ENCODE assay signal across 16 cellular contexts in genomic region chr11:9455722-9456121, GRCh38. TPM values are rescaled to one million over a fixed set of nuclear protein-coding genes. Genes with fewer than 3 reads are reported as not detected.
DNase-seq lines count a peak whose midpoint lies in the region; ATAC-seq and TF ChIP-seq lines count a peak whose summit lies in the region.
"Had no signal": no experiment of that assay in that cellular context is flagged by ENCODE, and none has a peak within 500 bp of the region (broad histone marks: within the 10 kb centered on the region; RNA-seq: fewer than 3 reads in every experiment).

No MANE protein-coding gene starts in this region.

- no peaks in the 10 kb centered on the region for H3K36me3 ChIP-seq in breast epithelium
- no peaks in the 10 kb centered on the region for H3K36me3 ChIP-seq in IMR-90 (ENCODE audit: control insufficient read depth, insufficient read depth, low read length)
- no peaks in the 10 kb centered on the region for H3K36me3 ChIP-seq in WERI-Rb-1
- no peaks in the 10 kb centered on the region for H3K36me3 ChIP-seq in aorta (ENCODE audit: control insufficient read depth in 1 of 2, insufficient read depth in 2 of 2, low read length in 1 of 2)

- no peak overlapping the region for H4K5ac ChIP-seq in IMR-90 (ENCODE audit: low read depth, low read length)

- H3K27ac Mint-ChIP-seq in MCF 10A (ENCODE audit: low read depth, unreplicated experiment), result peak overlapping the region; percentile 8
- H3K27ac Mint-ChIP-seq in nephron, result peak overlapping the region in 1 of 3 experiments; percentile 25
- H3K27ac Mint-ChIP-seq: B cell; CD8-positive, alpha-beta memory T cell had no signal

- no peak overlapping the region for H2AFZ ChIP-seq in IMR-90 (replicated peaks; ENCODE audit: low read length, poor library complexity)
- H2AFZ ChIP-seq: GM23248 had no signal

- CTCF ChIA-PET in MCF 10A (lab: Yijun Ruan, JAX) (no interaction called here), IMR-90 (lab: Yijun Ruan, JAX) (interaction anchor here (0.6 kb wide), 1 partner anchor 282 kb away, joined by 3 read pairs; no protein-coding TSS in a partner anchor)

- H2AK5ac ChIP-seq in IMR-90 (ENCODE audit: low read depth, low read length), result no peak overlapping the region

- H3K27me3 ChIP-seq in breast epithelium (no peaks in the 10 kb centered on the region), IMR-90 (ENCODE audit: control insufficient read depth, insufficient read depth, low read length) (no peaks in the 10 kb centered on the region), WERI-Rb-1 (ENCODE audit: insufficient read depth, low read depth, severe bottlenecking) (no peaks in the 10 kb centered on the region), aorta (ENCODE audit: control insufficient read depth in 1 of 2, insufficient read depth in 2 of 2, low read length in 1 of 2) (no peaks in the 10 kb centered on the region)
- H3K27me3 ChIP-seq: BLaER1 treated with 17β-estradiol and CSF1 and Interleukin-3, amounts not matched to agents 10 nM and 100 nM had no signal

- no peak overlapping the region for H3K4me2 ChIP-seq in IMR-90 (ENCODE audit: low read depth, low read length)
- H3K4me2 ChIP-seq: BLaER1 treated with 17β-estradiol and CSF1 and Interleukin-3, amounts not matched to agents 10 nM and 100 nM had no signal

- peaks cover 9 to 14% of the 10 kb centered on the region in 2 experiments; a peak in 3 of 4 replicates for H3K79me1 ChIP-seq in IMR-90 (ENCODE audit: low read depth in 1 of 2, low read length in 2 of 2)

- H3K9me1 ChIP-seq in IMR-90 (ENCODE audit: insufficient read depth, low read length), result no peaks in the 10 kb centered on the region

- in situ Hi-C loops in IMR-90 (cut with MboI; ENCODE audit: low sequenced_read_pairs), result no loop called here

- no peak for TF ChIP-seq POLR2A in breast epithelium (IDR thresholded peaks at IDR 0.05)
- TF ChIP-seq POLR2A in IMR-90 (IDR thresholded peaks at IDR 0.05; ENCODE audit: low read depth, low read length), result no peak

- POLR2A ChIA-PET in MCF 10A (lab: Yijun Ruan, JAX) (no interaction called here), IMR-90 (lab: Charles Lee; ENCODE audit: unreplicated experiment) (no interaction called here)

- no peak overlapping the region for H3K27ac ChIP-seq in breast epithelium
- no peak overlapping the region for H3K27ac ChIP-seq in IMR-90 (ENCODE audit: insufficient read depth, low read length)
- H3K27ac ChIP-seq in WERI-Rb-1, result no peak overlapping the region
- no peak overlapping the region for H3K27ac ChIP-seq in aorta (ENCODE audit: low read depth in 1 of 2, low read length in 2 of 2)
- H3K27ac ChIP-seq: BLaER1 treated with 17β-estradiol and CSF1 and Interleukin-3, amounts not matched to agents 10 nM and 100 nM; GM23248 had no signal

- H3K9me3 Mint-ChIP-seq in MCF 10A (ENCODE audit: unreplicated experiment) (peaks cover 9% of the 10 kb centered on the region), nephron (peaks cover 10% of the 10 kb centered on the region)

- no peak overlapping the region for H3K4ac ChIP-seq in IMR-90 (ENCODE audit: low read depth, low read length)

- no peak overlapping the region for H2BK120ac ChIP-seq in IMR-90 (ENCODE audit: low read depth, low read length)

- no peak for TF ChIP-seq CTCF in MCF 10A (IDR thresholded peaks at IDR 0.05; ENCODE audit: unreplicated experiment)
- no peak for TF ChIP-seq CTCF in breast epithelium (IDR thresholded peaks at IDR 0.05)
- TF ChIP-seq CTCF in IMR-90 (conservative IDR thresholded peaks at IDR 0.05; ENCODE audit: low read depth, low read length), result no peak
- TF ChIP-seq CTCF in nephron (IDR thresholded peaks at IDR 0.05; ENCODE audit: unreplicated experiment in 3 of 3), result no peak
- TF ChIP-seq CTCF in WERI-Rb-1 (IDR thresholded peaks at IDR 0.05; ENCODE audit: low read depth, low read length), result no peak

- no peak overlapping the region for H3K23ac ChIP-seq in IMR-90 (ENCODE audit: low read depth, low read length)

- no peak overlapping the region for H4K8ac ChIP-seq in IMR-90 (ENCODE audit: low read depth in 2 of 2, low read length in 2 of 2)

- H3K36me3 Mint-ChIP-seq in MCF 10A (ENCODE audit: insufficient read depth, unreplicated experiment) (peaks cover 9% of the 10 kb centered on the region), nephron (ENCODE audit: low read depth) (peaks cover 23% of the 10 kb centered on the region)

- no TSS peak for BruUV-seq in MCF 10A (replicated peaks; lab: Mats Ljungman, UMichigan)
- BruUV-seq in IMR-90 (replicated peaks; lab: Mats Ljungman, UMichigan), result no TSS peak

- no peak for ATAC-seq in IMR-90 (ENCODE audit: low read depth)
- no peak for ATAC-seq in aorta (ENCODE audit: low FRiP score)

- no peak for TF ChIP-seq RAD21 in IMR-90 (IDR thresholded peaks at IDR 0.05; ENCODE audit: low read length)

- H2BK20ac ChIP-seq in IMR-90 (ENCODE audit: low read depth, low read length), result no peak overlapping the region

- H3K4me1 Mint-ChIP-seq in MCF 10A (ENCODE audit: insufficient read depth, unreplicated experiment), result no peaks in the 10 kb centered on the region
- peaks cover 11% of the 10 kb centered on the region for H3K4me1 Mint-ChIP-seq in nephron

- dilution Hi-C loops in IMR-90 (cut with HindIII; ENCODE audit: low sequenced_read_pairs, unreplicated experiment), result no loop called here

- H2BK15ac ChIP-seq in IMR-90 (ENCODE audit: low read depth, low read length), result no peak overlapping the region

- H3K27me3 Mint-ChIP-seq in MCF 10A (ENCODE audit: insufficient read depth, unreplicated experiment), result no peaks in the 10 kb centered on the region
- H3K27me3 Mint-ChIP-seq in nephron (ENCODE audit: low read depth), result no peaks in the 10 kb centered on the region
- H3K27me3 Mint-ChIP-seq: B cell; CD8-positive, alpha-beta memory T cell had no signal

- H3K9me3 ChIP-seq in breast epithelium (peaks cover 8% of the 10 kb centered on the region in 2 donors), IMR-90 (ENCODE audit: control insufficient read depth, insufficient read depth, low read length) (0 out of 2 replicates have a peak, but pooled peaks cover 5% of the 10 kb centered on the region), WERI-Rb-1 (ENCODE audit: severe bottlenecking) (peaks cover 11% of the 10 kb centered on the region), aorta (ENCODE audit: control insufficient read depth, low read length) (no peaks in the 10 kb centered on the region)

- DNase-seq in MCF 10A (ENCODE audit: unreplicated experiment), result no peak
- no peak for DNase-seq in breast epithelium (ENCODE audit: low spot score in 2 of 2)
- DNase-seq in IMR-90, result no peak
- no peak for DNase-seq in WERI-Rb-1
- no peak for DNase-seq in NCI-H345 (lab: John Stamatoyannopoulos, UW)
- no peak for DNase-seq in aorta
- DNase-seq: 8988T; CD8-positive, alpha-beta memory T cell; COR-L47; DMS79; GDM1; GM23248 had no signal

- H3K14ac ChIP-seq in IMR-90 (replicated peaks; ENCODE audit: low read depth, low read length), result no peak overlapping the region

- H3K56ac ChIP-seq in IMR-90 (ENCODE audit: extremely low read depth, insufficient read depth, low read length), result no peak overlapping the region

- H3K4me1 ChIP-seq in breast epithelium (no peaks in the 10 kb centered on the region), IMR-90 (ENCODE audit: control insufficient read depth, insufficient read depth, low read length) (no peaks in the 10 kb centered on the region), aorta (ENCODE audit: control insufficient read depth in 1 of 2, insufficient read depth in 2 of 2, low read length in 2 of 2) (no peaks in the 10 kb centered on the region)

- H4K20me1 ChIP-seq in IMR-90 (ENCODE audit: insufficient read depth, low read length), result no peaks in the 10 kb centered on the region
- H4K20me1 ChIP-seq: BLaER1 treated with 17β-estradiol and CSF1 and Interleukin-3, amounts not matched to agents 10 nM and 100 nM had no signal

- no peak overlapping the region for H4K91ac ChIP-seq in IMR-90 (ENCODE audit: insufficient read depth, low read depth, low read length)

- intact Hi-C loops in MCF 10A (cut with micrococcal nuclease) (no loop called here), breast epithelium (cut with DNase I; ENCODE audit: low total_unique reads) (no loop called here), IMR-90 (cut with micrococcal nuclease) (no loop called here), aorta (cut with DNase I) (no loop called here)

- H3K4me3 Mint-ChIP-seq in MCF 10A (ENCODE audit: unreplicated experiment) (no peak overlapping the region), nephron (peak overlapping the region; percentile 8 to 54 (median 31))
- H3K4me3 Mint-ChIP-seq: B cell had no signal

- H3K18ac ChIP-seq in IMR-90 (ENCODE audit: low read depth, low read length), result no peak overlapping the region

- no peak overlapping the region for H2BK5ac ChIP-seq in IMR-90 (ENCODE audit: low read depth, low read length, poor library complexity, severe bottlenecking)

- no peak overlapping the region for H3K9ac ChIP-seq in IMR-90 (ENCODE audit: low read depth, low read length)
- H3K9ac ChIP-seq: BLaER1 treated with 17β-estradiol and CSF1 and Interleukin-3, amounts not matched to agents 10 nM and 100 nM; GM23248 had no signal

- WGBS in IMR-90 (ENCODE audit: extremely low coverage in 2 of 2, insufficient read length in 1 of 2), 2 experiments, result no CpG with 5 or more reads among the region's 5 CpGs
- 95 to 96% methylated on average over 5 of the region's 5 CpGs for WGBS in aorta, 2 donors

- H3K4me3 ChIP-seq in breast epithelium, result no peak overlapping the region
- no peak overlapping the region for H3K4me3 ChIP-seq in IMR-90 (ENCODE audit: insufficient read depth, low read depth, low read length)
- H3K4me3 ChIP-seq in WERI-Rb-1 (ENCODE audit: low read depth, low read length), result no peak overlapping the region
- no peak overlapping the region for H3K4me3 ChIP-seq in aorta (ENCODE audit: low read length in 2 of 2)
- H3K4me3 ChIP-seq: BLaER1 treated with 17β-estradiol and CSF1 and Interleukin-3, amounts not matched to agents 10 nM and 100 nM; GM23248; HAP-1 had no signal

- H2AK9ac ChIP-seq in IMR-90 (replicated peaks; ENCODE audit: low read depth, low read length, poor library complexity), result no peak overlapping the region

TF ChIP-seq in IMR-90, 13 proteins besides CTCF, POLR2A, EP300 and RAD21:
- no peak for TF ChIP-seq FOS (IDR thresholded peaks at IDR 0.05; ENCODE audit: low read depth, low read length)
- TF ChIP-seq MAFK (IDR thresholded peaks at IDR 0.05; ENCODE audit: low read depth, low read length), result peak; percentile 19; the same call in 1 of the 2 replicates

RNA-seq across cellular contexts. Expression of gene ZNF143, which starts 5.1 kb away (rescaled TPM):
- 19.0 and 25.2 TPM in 2 replicates for total RNA-seq in MCF 10A (2022)
- 10 to 100 TPM; 21.1 to 41.3 (median 39.2) TPM for total RNA-seq in breast epithelium
- 49.6 and 58.9 TPM in 2 replicates for total RNA-seq in IMR-90 (2012; rRNA removed)
- polyA plus RNA-seq in IMR-90 (2012; rRNA removed), result 22.7 and 23.8 TPM in 2 replicates
- polyA plus RNA-seq in IMR-90 (2012; cell fraction: cytosol; rRNA removed), result 5.1 and 9.3 TPM in 2 replicates
- 7.8 and 15.8 TPM in 2 replicates for polyA plus RNA-seq in IMR-90 (2012; cell fraction: nucleus; rRNA removed; ENCODE audit: low replicate concordance)
- 10 to 100 TPM; 40.1 to 42.0 TPM for total RNA-seq in aorta
- 10 to 100 TPM; 12.9 to 13.8 TPM for polyA plus RNA-seq in aorta
